12 cellular contexts compared by ENCODE assay signal in the genomic region with DNA sequence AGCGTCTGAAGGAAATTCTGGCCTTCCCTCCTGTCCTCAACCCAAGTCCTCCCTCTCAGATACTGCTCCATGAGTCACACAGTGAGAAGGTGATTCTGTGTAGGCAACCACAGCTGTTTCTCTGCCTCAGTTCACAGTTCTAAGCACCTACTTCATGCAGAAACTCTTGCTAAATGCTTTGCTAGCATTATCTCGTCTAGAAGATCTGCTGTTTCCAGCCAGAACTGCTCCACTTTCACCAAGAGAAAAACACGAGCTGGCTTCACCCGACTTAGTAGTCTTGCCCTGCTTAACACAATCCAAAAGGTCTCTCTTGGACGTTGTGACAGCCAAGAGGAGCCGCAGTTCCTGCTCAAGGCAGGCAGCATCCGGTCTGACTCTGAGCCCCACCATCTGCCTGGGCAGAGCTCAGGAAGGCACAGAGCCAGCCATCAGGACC.
DNase-seq lines count a peak whose midpoint lies in the region; ATAC-seq and TF ChIP-seq lines count a peak whose summit lies in the region.
"Had no signal": no experiment of that assay in that cellular context is flagged by ENCODE, and none has a peak within 500 bp of the region (broad histone marks: within the 10 kb centered on the region; RNA-seq: fewer than 3 reads in every experiment).

No MANE protein-coding gene starts in this region.

- no peak for TF ChIP-seq EP300 in gastroesophageal sphincter (IDR thresholded peaks at IDR 0.05)

- peak in 1 of 2 donors; percentile 17 for ATAC-seq in natural killer cell treated with Interleukin-12 subunit alpha and Interleukin-12 subunit beta and Interleukin-15 and Interleukin-18, amount 100 ng/mL, for 72 hours
- no peak for ATAC-seq in gastroesophageal sphincter

- H3K4me1 ChIP-seq in gastroesophageal sphincter: peaks cover 0 to 22% (median 0%) of the 10 kb centered on the region in 3 donors
- H3K4me1 ChIP-seq in left ventricle myocardium inferior: no peaks in the 10 kb centered on the region

- H3K9me3 ChIP-seq in gastroesophageal sphincter (no peaks in the 10 kb centered on the region), left ventricle myocardium inferior (replicated peaks) (no peaks in the 10 kb centered on the region)
- H3K9me3 ChIP-seq: SJSA1 had no signal

- no peak for TF ChIP-seq CTCF in NB4 (IDR thresholded peaks at IDR 0.05; ENCODE audit: low read depth, low read length)
- no peak for TF ChIP-seq CTCF in gastroesophageal sphincter (IDR thresholded peaks at IDR 0.05)
- TF ChIP-seq CTCF in left ventricle myocardium inferior (IDR thresholded peaks at IDR 0.05; ENCODE audit: borderline replicate concordance): no peak

- H3K4me1 Mint-ChIP-seq in activated naive CD4-positive, alpha-beta T cell treated with anti-CD3 and anti-CD28 coated beads, Interleukin-2, amount 10 ng/mL, durations not matched to agents 7 days and 5 days: peaks cover 68% of the 10 kb centered on the region
- peaks cover 82 to 90% of the 10 kb centered on the region in 2 donors for H3K4me1 Mint-ChIP-seq in natural killer cell treated with Interleukin-12 subunit alpha and Interleukin-12 subunit beta and Interleukin-15 and Interleukin-18, amount 100 ng/mL, for 72 hours (ENCODE audit: low read depth in 2 of 2)

- H3K27me3 Mint-ChIP-seq in activated naive CD4-positive, alpha-beta T cell treated with anti-CD3 and anti-CD28 coated beads, Interleukin-2, amount 10 ng/mL, durations not matched to agents 7 days and 5 days: peaks cover 92% of the 10 kb centered on the region
- H3K27me3 Mint-ChIP-seq in natural killer cell treated with Interleukin-12 subunit alpha and Interleukin-12 subunit beta and Interleukin-15 and Interleukin-18, amount 100 ng/mL, for 72 hours: peaks cover 14 to 32% of the 10 kb centered on the region in 2 donors

- H3K27ac Mint-ChIP-seq in activated naive CD4-positive, alpha-beta T cell treated with anti-CD3 and anti-CD28 coated beads, Interleukin-2, amount 10 ng/mL, durations not matched to agents 7 days and 5 days: peak overlapping the region; percentile 62
- peak overlapping the region; percentile 90 for H3K27ac Mint-ChIP-seq in natural killer cell treated with Interleukin-12 subunit alpha and Interleukin-12 subunit beta and Interleukin-15 and Interleukin-18, amount 100 ng/mL, for 72 hours

- intact Hi-C loops in left ventricle myocardium inferior (cut with micrococcal nuclease): no loop called here

- H3K27ac ChIP-seq in gastroesophageal sphincter: no peak overlapping the region
- no peak overlapping the region for H3K27ac ChIP-seq in left ventricle myocardium inferior (replicated peaks)

- H3K4me3 ChIP-seq in NB4 (ENCODE audit: low read depth, low read length) (no peak overlapping the region), gastroesophageal sphincter (no peak overlapping the region), left ventricle myocardium inferior (no peak overlapping the region)
- H3K4me3 ChIP-seq: SJSA1 had no signal

- no peak for TF ChIP-seq POLR2A in NB4 (IDR thresholded peaks at IDR 0.05; ENCODE audit: extremely low read depth, insufficient read length)
- no peak for TF ChIP-seq POLR2A in gastroesophageal sphincter (IDR thresholded peaks at IDR 0.05)

- peak overlapping the region; percentile 67 for H3K4me3 Mint-ChIP-seq in activated naive CD4-positive, alpha-beta T cell treated with anti-CD3 and anti-CD28 coated beads, Interleukin-2, amount 10 ng/mL, durations not matched to agents 7 days and 5 days
- H3K4me3 Mint-ChIP-seq in natural killer cell treated with Interleukin-12 subunit alpha and Interleukin-12 subunit beta and Interleukin-15 and Interleukin-18, amount 100 ng/mL, for 72 hours: peak overlapping the region; percentile 62
- H3K4me3 Mint-ChIP-seq: H9 had no signal

- H3K27me3 ChIP-seq in gastroesophageal sphincter: no peaks in the 10 kb centered on the region
- H3K27me3 ChIP-seq in left ventricle myocardium inferior (ENCODE audit: low read depth): peaks cover 18% of the 10 kb centered on the region
- H3K27me3 ChIP-seq: SJSA1 had no signal

- peak; percentile 35 for DNase-seq in GF-D8 (lab: John Stamatoyannopoulos, UW)
- peak; percentile 72 for DNase-seq in NB4 (ENCODE audit: low read depth)
- peak; percentile 57 for DNase-seq in activated naive CD4-positive, alpha-beta T cell treated with anti-CD3 and anti-CD28 coated beads, Interleukin-2, amount 10 ng/mL, durations not matched to agents 7 days and 5 days
- no peak for DNase-seq in natural killer cell treated with Interleukin-12 subunit alpha and Interleukin-12 subunit beta and Interleukin-15 and Interleukin-18, amount 100 ng/mL, for 72 hours (ENCODE audit: low spot score)
- DNase-seq in SKM-1 (lab: John Stamatoyannopoulos, UW; ENCODE audit: unreplicated experiment): no peak
- no peak for DNase-seq in GM19240 (ENCODE audit: insufficient read length, low spot score)
- DNase-seq in left ventricle myocardium inferior: no peak
- DNase-seq: H9, mesendoderm, NCI-H2029 had no signal

- no peaks in the 10 kb centered on the region for H3K36me3 ChIP-seq in gastroesophageal sphincter
- no peaks in the 10 kb centered on the region for H3K36me3 ChIP-seq in left ventricle myocardium inferior
- H3K36me3 ChIP-seq: SJSA1 had no signal

- CTCF ChIA-PET in activated naive CD4-positive, alpha-beta T cell treated with anti-CD3 and anti-CD28 coated beads, Interleukin-2, amount 10 ng/mL, durations not matched to agents 7 days and 5 days (lab: Charles Lee): interaction anchor here (0.8 to 10.5 kb wide), 4 partner anchors 9 to 25 kb away, joined by 3 to 223 read pairs (median 52); no protein-coding TSS in a partner anchor

- 100% methylated on average over 1 of the region's 7 CpGs; no CpG with 5 or more reads in 1 of the 2 donors for WGBS in gastroesophageal sphincter (ENCODE audit: low coverage in 1 of 2), 2 donors

- peaks cover 2% of the 10 kb centered on the region for H3K36me3 Mint-ChIP-seq in activated naive CD4-positive, alpha-beta T cell treated with anti-CD3 and anti-CD28 coated beads, Interleukin-2, amount 10 ng/mL, durations not matched to agents 7 days and 5 days
- H3K36me3 Mint-ChIP-seq in natural killer cell treated with Interleukin-12 subunit alpha and Interleukin-12 subunit beta and Interleukin-15 and Interleukin-18, amount 100 ng/mL, for 72 hours: no peaks in the 10 kb centered on the region

- H3K9me3 Mint-ChIP-seq in activated naive CD4-positive, alpha-beta T cell treated with anti-CD3 and anti-CD28 coated beads, Interleukin-2, amount 10 ng/mL, durations not matched to agents 7 days and 5 days: no peaks in the 10 kb centered on the region
- H3K9me3 Mint-ChIP-seq in natural killer cell treated with Interleukin-12 subunit alpha and Interleukin-12 subunit beta and Interleukin-15 and Interleukin-18, amount 100 ng/mL, for 72 hours: no peaks in the 10 kb centered on the region
- H3K9me3 Mint-ChIP-seq: H9 had no signal

Comparison
In these comparisons a context has a peak if more than half of its experiments do, and no peak if none do; other contexts are left out.
1. DNase-seq: peak in GF-D8 (single experiment), NB4 (single experiment) and activated naive CD4-positive, alpha-beta T cell treated with anti-CD3 and anti-CD28 coated beads, Interleukin-2, amount 10 ng/mL, durations not matched to agents 7 days and 5 days (single experiment); none in natural killer cell treated with Interleukin-12 subunit alpha and Interleukin-12 subunit beta and Interleukin-15 and Interleukin-18, amount 100 ng/mL, for 72 hours (single experiment), SKM-1 (single experiment), GM19240 (single experiment) and left ventricle myocardium inferior (single experiment).